In the genomic region with DNA sequence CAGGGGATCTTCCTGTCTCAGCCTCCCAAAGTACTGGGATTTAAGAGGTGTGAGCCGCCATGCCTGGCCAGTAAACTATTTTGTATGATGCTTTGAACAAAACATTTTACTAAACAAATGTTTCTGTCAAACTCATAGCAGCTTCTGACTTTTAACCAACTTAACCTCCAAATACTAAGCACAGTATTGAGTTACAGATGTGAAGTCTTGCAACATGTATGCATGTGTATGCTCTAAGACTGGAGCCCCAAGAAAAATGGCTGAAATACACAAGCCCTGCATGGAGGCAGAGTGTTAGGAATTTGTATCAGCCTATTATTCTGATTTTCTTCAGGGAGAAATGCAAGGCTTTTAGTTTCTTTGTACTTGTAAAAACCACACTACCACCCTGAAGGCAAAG, we compare ENCODE assay signal across 1 cellular context.
TF ChIP-seq lines count a peak whose summit lies in the region.

No MANE protein-coding gene starts in this region.

TF ChIP-seq in GM23338, 12 proteins besides CTCF, POLR2A, EP300 and RAD21 (continued from another document):
- TF ChIP-seq EZH2phosphoT487 (IDR thresholded peaks at IDR 0.05; ENCODE audit: unreplicated experiment) (no peak), EZH2 (IDR thresholded peaks at IDR 0.05; ENCODE audit: low read depth, unreplicated experiment) (no peak), NANOG (IDR thresholded peaks at IDR 0.05; ENCODE audit: borderline replicate concordance) (no peak), ZNF331 (CRISPR knock-in tag; IDR thresholded peaks at IDR 0.05; ENCODE audit: low read depth) (no peak), POLR2AphosphoS5 (IDR thresholded peaks at IDR 0.05; ENCODE audit: low read depth) (no peak), STAT1 (IDR thresholded peaks at IDR 0.05; ENCODE audit: unreplicated experiment) (no peak), CREB1 (CRISPR knock-in tag; IDR thresholded peaks at IDR 0.05; ENCODE audit: low read depth) (no peak)
